11 cellular contexts compared by ENCODE assay signal in genomic region chr1:12148958-12149790, GRCh38.
A peak's percentile ranks its signal among the peaks of the same experiment; 100 is the strongest.
DNase-seq lines count a peak whose midpoint lies in the region.
"Had no signal": no experiment of that assay in that cellular context is flagged by ENCODE, and none has a peak within 500 bp of the region (broad histone marks: within the 10 kb centered on the region; RNA-seq: fewer than 3 reads in every experiment).

No MANE protein-coding gene starts in this region.

- no peaks in the 10 kb centered on the region for H3K27me3 ChIP-seq in subcutaneous abdominal adipose tissue (ENCODE audit: control insufficient read depth in 5 of 5, insufficient read depth in 4 of 5, low read length in 5 of 5)
- H3K27me3 ChIP-seq: vagina had no signal

- H3K9ac ChIP-seq in subcutaneous abdominal adipose tissue (ENCODE audit: low read length in 5 of 5): no peak overlapping the region

- no peaks in the 10 kb centered on the region for H3K27me3 Mint-ChIP-seq in activated naive CD4-positive, alpha-beta T cell treated with anti-CD3 and anti-CD28 coated beads, Interleukin-2, amount 10 ng/mL, durations not matched to agents 7 days and 5 days

- H3K27ac Mint-ChIP-seq in activated naive CD4-positive, alpha-beta T cell treated with anti-CD3 and anti-CD28 coated beads, Interleukin-2, amount 10 ng/mL, durations not matched to agents 7 days and 5 days: peak overlapping the region; percentile 100

- H3K27ac ChIP-seq in subcutaneous abdominal adipose tissue (ENCODE audit: low read depth, low read length) (peak overlapping the region; percentile 58), caudate nucleus (ENCODE audit: low read depth, low read length) (no peak overlapping the region)

- no peak for DNase-seq in activated naive CD4-positive, alpha-beta T cell treated with anti-CD3 and anti-CD28 coated beads, Interleukin-2, amount 10 ng/mL, durations not matched to agents 7 days and 5 days
- DNase-seq in activated naive CD4-positive, alpha-beta T cell treated with Interleukin-2 at 50 U/mL for 16 hours: no peak
- peak; percentile 34 for DNase-seq in RPMI8226
- peak; percentile 54 for DNase-seq in fibroblast of peridontal ligament (ENCODE audit: extremely low read depth)
- DNase-seq in NCI-H526 (lab: John Stamatoyannopoulos, UW): no peak
- DNase-seq in midbrain (lab: John Stamatoyannopoulos, UW): no peak
- DNase-seq in caudate nucleus (lab: John Stamatoyannopoulos, UW): no peak
- DNase-seq: dorsolateral prefrontal cortex, NCI-H446 had no signal

- H3K4me3 Mint-ChIP-seq in activated naive CD4-positive, alpha-beta T cell treated with anti-CD3 and anti-CD28 coated beads, Interleukin-2, amount 10 ng/mL, durations not matched to agents 7 days and 5 days: no peak overlapping the region

- peaks cover 95% of the 10 kb centered on the region for H3K4me1 Mint-ChIP-seq in activated naive CD4-positive, alpha-beta T cell treated with anti-CD3 and anti-CD28 coated beads, Interleukin-2, amount 10 ng/mL, durations not matched to agents 7 days and 5 days

- peaks cover 9% of the 10 kb centered on the region for H3K9me3 Mint-ChIP-seq in activated naive CD4-positive, alpha-beta T cell treated with anti-CD3 and anti-CD28 coated beads, Interleukin-2, amount 10 ng/mL, durations not matched to agents 7 days and 5 days

- CTCF ChIA-PET in activated naive CD4-positive, alpha-beta T cell treated with anti-CD3 and anti-CD28 coated beads, Interleukin-2, amount 10 ng/mL, durations not matched to agents 7 days and 5 days (lab: Charles Lee): interaction anchor here (1.4 to 4.3 kb wide), 5 partner anchors 13 to 24 kb away, joined by 3 to 22 read pairs (median 5); no protein-coding TSS in a partner anchor

- peaks cover 0 to 7% (median 5%) of the 10 kb centered on the region in 5 donors for H3K9me3 ChIP-seq in subcutaneous abdominal adipose tissue (ENCODE audit: control insufficient read depth in 5 of 5, low read length in 5 of 5)
- H3K9me3 ChIP-seq: vagina had no signal

- H3K36me3 Mint-ChIP-seq in activated naive CD4-positive, alpha-beta T cell treated with anti-CD3 and anti-CD28 coated beads, Interleukin-2, amount 10 ng/mL, durations not matched to agents 7 days and 5 days: peaks cover 19% of the 10 kb centered on the region

- H3K4me3 ChIP-seq in subcutaneous abdominal adipose tissue (ENCODE audit: low read depth in 1 of 5, low read length in 5 of 5): no peak overlapping the region
- H3K4me3 ChIP-seq: dorsolateral prefrontal cortex, vagina had no signal

- H3K36me3 ChIP-seq in subcutaneous abdominal adipose tissue (ENCODE audit: control insufficient read depth in 5 of 5, insufficient read depth in 5 of 5, low read length in 5 of 5): no peaks in the 10 kb centered on the region
- H3K36me3 ChIP-seq: vagina had no signal

- peaks cover 3 to 89% (median 54%) of the 10 kb centered on the region in 5 donors for H3K4me1 ChIP-seq in subcutaneous abdominal adipose tissue (ENCODE audit: control insufficient read depth in 5 of 5, insufficient read depth in 5 of 5, low read length in 5 of 5)

Comparison
In these comparisons a context has a peak if more than half of its experiments do, and no peak if none do; other contexts are left out.
1. DNase-seq: peak in RPMI8226 (single experiment) and fibroblast of peridontal ligament (single experiment); none in activated naive CD4-positive, alpha-beta T cell treated with anti-CD3 and anti-CD28 coated beads, Interleukin-2, amount 10 ng/mL, durations not matched to agents 7 days and 5 days (single experiment), activated naive CD4-positive, alpha-beta T cell treated with Interleukin-2 at 50 U/mL for 16 hours (single experiment), NCI-H526 (0 of 2), midbrain (single experiment) and caudate nucleus (0 of 61).